ENCODE assay signal across 29 cellular contexts in genomic region chr5:9537223-9538141, GRCh38. TPM values are rescaled to one million over a fixed set of nuclear protein-coding genes. Genes with fewer than 3 reads are reported as not detected.
A peak's percentile ranks its signal among the peaks of the same experiment; 100 is the strongest.
DNase-seq lines count a peak whose midpoint lies in the region; ATAC-seq, FAIRE-seq and TF ChIP-seq lines count a peak whose summit lies in the region.
"Had no signal": no experiment of that assay in that cellular context is flagged by ENCODE, and none has a peak within 500 bp of the region (broad histone marks: within the 10 kb centered on the region; RNA-seq: fewer than 3 reads in every experiment).

No MANE protein-coding gene starts in this region.

- no peak overlapping the region for H3K9ac ChIP-seq in GM12878 (ENCODE audit: control insufficient read depth, insufficient read depth, low read length)
- H3K9ac ChIP-seq: SK-N-SH had no signal

- BruUV-seq in GM12878 (replicated peaks; lab: Mats Ljungman, UMichigan) = no TSS peak

- H3K79me2 ChIP-seq in GM12878 (ENCODE audit: control insufficient read depth, insufficient read depth, low read length) = no peaks in the 10 kb centered on the region

- DNase-seq in left ventricle myocardium inferior (no peak), left cardiac atrium (no peak), GM12878 (ENCODE audit: low read depth, low spot score) (no peak), prostate gland (ENCODE audit: low spot score) (no peak), HCEC 1CT (no peak), NCI-H526 treated with DMSO at 0.1 percent for 48 hours (lab: John Stamatoyannopoulos, UW) (no peak)
- DNase-seq: activated CD4-positive, alpha-beta T cell treated with anti-CD3 and anti-CD28 coated beads for 1 hour; activated T-cell treated with anti-CD3 and anti-CD28 coated beads for 4 hours; anterior cingulate cortex; CD8-positive, alpha-beta T cell; DMS 273 treated with DMSO at 0.1 percent for 48 hours; foreskin melanocyte; GOT3; mucosa of descending colon; NCI-H1105 treated with DMSO at 0.1 percent for 48 hours; NCI-H2029 treated with DMSO at 0.1 percent for 48 hours; NCI-H748 treated with DMSO at 0.1 percent for 48 hours; ovary; retina; SK-N-SH; stimulated activated CD4-positive, alpha-beta T cell treated with anti-CD3 and anti-CD28 coated beads, Interleukin-2, amount 100 ng/mL, for 24 hours had no signal

- 16% methylated on average over 2 of the region's 2 CpGs for WGBS in GM12878 (ENCODE audit: insufficient coverage, insufficient replicate concordance, low lambda C conversion rate, missing lambda C conversion rate)
- WGBS in prostate gland = 73% methylated on average over 2 of the region's 2 CpGs

- TF ChIP-seq CTCF in left ventricle myocardium inferior (IDR thresholded peaks at IDR 0.05; ENCODE audit: borderline replicate concordance) = no peak
- TF ChIP-seq CTCF in GM12878 (IDR thresholded peaks at IDR 0.05 in 2 of 3, conservative IDR thresholded peaks at IDR 0.05 in 1 of 3; ENCODE audit: control insufficient read depth in 2 of 3, extremely low read depth in 1 of 3, insufficient read depth in 1 of 3, low read depth in 3 of 3, low read length in 3 of 3) = no peak
- TF ChIP-seq CTCF in prostate gland (IDR thresholded peaks at IDR 0.05) = no peak

- no peak overlapping the region for H3K4me2 ChIP-seq in GM12878 (ENCODE audit: control insufficient read depth, insufficient read depth)
- H3K4me2 ChIP-seq: SK-N-SH had no signal

- H3K4me3 ChIP-seq in left ventricle myocardium inferior (no peak overlapping the region), GM12878 (no peak overlapping the region), prostate gland (no peak overlapping the region)
- H3K4me3 ChIP-seq: coronary artery, mucosa of descending colon, ovary, tibial nerve had no signal

- H3K36me3 ChIP-seq in left ventricle myocardium inferior (no peaks in the 10 kb centered on the region), GM12878 (ENCODE audit: control insufficient read depth in 2 of 2, insufficient read depth in 2 of 2, low read length in 1 of 2) (no peaks in the 10 kb centered on the region), prostate gland (no peaks in the 10 kb centered on the region)
- H3K36me3 ChIP-seq: ovary, tibial nerve had no signal

- in situ Hi-C loops in GM12878 (cut with MboI) = loop anchor here (25.0 kb wide), 1 partner anchor 1625 kb away; no protein-coding TSS in a partner anchor

- H3K27me3 ChIP-seq in left ventricle myocardium inferior (ENCODE audit: low read depth) (no peaks in the 10 kb centered on the region), GM12878 (replicated peaks in 1 of 2; ENCODE audit: control insufficient read depth in 2 of 2, insufficient read depth in 2 of 2, low read length in 1 of 2) (no peaks in the 10 kb centered on the region), prostate gland (replicated peaks; ENCODE audit: insufficient read depth) (no peaks in the 10 kb centered on the region)
- H3K27me3 ChIP-seq: ovary, tibial nerve had no signal

- SMC1A ChIA-PET in GM12878 (lab: Charles Lee; ENCODE audit: uncharacterized antibody, unreplicated experiment) = no interaction called here

- TF ChIP-seq RAD21 in GM12878 (IDR thresholded peaks at IDR 0.05; ENCODE audit: insufficient read depth, low read depth, low read length) = no peak

- no peak for TF ChIP-seq POLR2A in GM12878 (IDR thresholded peaks at IDR 0.05; ENCODE audit: low read depth, low read length)
- TF ChIP-seq POLR2A in prostate gland (IDR thresholded peaks at IDR 0.05) = no peak

- RAD21 ChIA-PET in GM12878 (lab: Charles Lee; ENCODE audit: unreplicated experiment) = interaction anchor here (0.6 kb wide), 2 partner anchors 11 to 21 kb away, joined by 3 read pairs; no protein-coding TSS in a partner anchor

- CTCF ChIA-PET in GM12878 (lab: Yijun Ruan, JAX) = interaction anchor here (1.0 to 1.2 kb wide), 2 partner anchors 13 to 173 kb away, joined by 3 read pairs; no protein-coding TSS in a partner anchor

- no peak overlapping the region for H2AFZ ChIP-seq in GM12878 (ENCODE audit: control insufficient read depth, low read depth, low read length)

- ATAC-seq in left cardiac atrium = no peak
- peak; percentile 44 for ATAC-seq in HG02678 (IDR thresholded peaks at IDR 0.05; ENCODE audit: unreplicated experiment)
- ATAC-seq in GM12878 = peak; percentile 65
- no peak for ATAC-seq in GM21526 (IDR thresholded peaks at IDR 0.05; ENCODE audit: low FRiP score, unreplicated experiment)
- ATAC-seq: CD8-positive, alpha-beta T cell; esophagus mucosa; mucosa of descending colon; natural killer cell treated with Interleukin-12 subunit alpha and Interleukin-12 subunit beta and Interleukin-15 and Interleukin-18, amount 100 ng/mL, for 72 hours had no signal

- peaks cover 70% of the 10 kb centered on the region for H3K4me1 ChIP-seq in left ventricle myocardium inferior
- no peaks in the 10 kb centered on the region for H3K4me1 ChIP-seq in GM12878 (ENCODE audit: control insufficient read depth, insufficient read depth, low read length)
- no peaks in the 10 kb centered on the region for H3K4me1 ChIP-seq in prostate gland (replicated peaks)

- no peaks in the 10 kb centered on the region for H4K20me1 ChIP-seq in GM12878 (ENCODE audit: control insufficient read depth, insufficient read depth)

- H3K27ac ChIP-seq in left ventricle myocardium inferior (replicated peaks) (peak overlapping the region; percentile 80), GM12878 (ENCODE audit: control insufficient read depth, insufficient read depth) (no peak overlapping the region), prostate gland (peak overlapping the region; percentile 20 to 22)
- H3K27ac ChIP-seq: ovary, RWPE1, tibial nerve had no signal

- intact Hi-C loops in left ventricle myocardium inferior (cut with micrococcal nuclease) (no loop called here), left cardiac atrium (cut with DNase I) (loop anchor here in 1 of 2 donors (10.0 kb wide), 1 partner anchor 253 kb away; no protein-coding TSS in a partner anchor), GM12878 (cut with micrococcal nuclease; ENCODE audit: unreplicated experiment) (no loop called here), prostate gland (cut with DNase I) (loop anchor here (10.0 kb wide), 1 partner anchor 473 kb away; no protein-coding TSS in a partner anchor)

- POLR2A ChIA-PET in GM12878 (lab: Charles Lee) = no interaction called here

- TF ChIP-seq EP300 in GM12878 (IDR thresholded peaks at IDR 0.05; ENCODE audit: borderline replicate concordance in 1 of 2, control insufficient read depth in 1 of 2, low read depth in 2 of 2, low read length in 2 of 2) = no peak

- FAIRE-seq in GM12878 (lab: Jason Lieb, UNC) = no peak
- FAIRE-seq: G401.6 had no signal

- H3K9me3 ChIP-seq in left ventricle myocardium inferior (replicated peaks) (no peaks in the 10 kb centered on the region), GM12878 (replicated peaks; ENCODE audit: control insufficient read depth, insufficient read depth, low read length) (no peaks in the 10 kb centered on the region), prostate gland (no peaks in the 10 kb centered on the region)
- H3K9me3 ChIP-seq: mucosa of descending colon, ovary, SK-N-SH, tibial nerve had no signal

TF ChIP-seq in GM12878, 131 proteins besides CTCF, POLR2A, EP300 and RAD21:
- TF ChIP-seq CHD4 (IDR thresholded peaks at IDR 0.05) = no peak
- 0 out of 2 replicates have a peak, but pooled peaks have one; percentile 20 for TF ChIP-seq MTA2 (IDR thresholded peaks at IDR 0.05; ENCODE audit: low read depth)

RNA-seq across cellular contexts. Expression of gene SEMA5A, which starts 8.4 kb away (rescaled TPM):
- total RNA-seq in left ventricle myocardium inferior (43.2 TPM), left cardiac atrium (10 to 100 TPM; 16.2 to 19.7 TPM), GM12878 (2014; rRNA removed) (0.05 and 0.06 TPM in 2 replicates), GM12878 (2014; rRNA removed; fragmentation: Illumina TruSeq; extraction: Trizol) (0.13 and 0.28 TPM in 2 replicates), GM12878 (2021) (0.21 and 0.28 TPM in 2 replicates), prostate gland (10 to 100 TPM in 1 of 2 donors, 1 to 10 TPM in 1; 4.5 to 21.7 TPM)
- total RNA-seq in GM12878 (2013; cell fraction: nucleolus; rRNA removed) = 0.54 and 1.0 TPM in 2 replicates
- polyA plus RNA-seq in GM12878 (2011; ENCODE audit: low read depth) = 0.42 TPM
- polyA plus RNA-seq in GM12878 (2011; rRNA removed) (2.4 and 2.6 TPM in 2 replicates), GM12878 (2014; fragmentation: Illumina TruSeq; extraction: Trizol) (0.06 and 0.12 TPM in 2 replicates), GM12878 (2014; fragmentation: Nextera tagmentation; extraction: Ambion mirVana) (under 1 TPM; 0.03 to 0.04 TPM), GM12878 (2014; rRNA removed) (0.01 and 0.04 TPM in 2 replicates), GM12878 (2016; fragmentation: Nextera tagmentation; extraction: Ambion mirVana) (under 1 TPM in 1 of 2 experiments, not detected in 1; 0.09 TPM)
- 2.0 and 2.2 TPM in 2 replicates for polyA plus RNA-seq in GM12878 (2011; cell fraction: cytosol; rRNA removed)
- 1.7 and 1.8 TPM in 2 replicates for polyA plus RNA-seq in GM12878 (2011; cell fraction: nucleus; rRNA removed)
- polyA plus RNA-seq in GM12878 (2012) = 0.18 and 0.31 TPM in 2 replicates
- polyA minus RNA-seq in GM12878 (2011; rRNA and poly(A)+ RNA removed) = 4.0 and 4.2 TPM in 2 replicates
- 1.5 and 1.6 TPM in 2 replicates for polyA minus RNA-seq in GM12878 (2011; cell fraction: cytosol; rRNA and poly(A)+ RNA removed)
- polyA minus RNA-seq in GM12878 (2011; cell fraction: nucleus; rRNA and poly(A)+ RNA removed) = 2.5 and 4.3 TPM in 2 replicates
- total RNA-seq: natural killer cell treated with Interleukin-12 subunit alpha and Interleukin-12 subunit beta and Interleukin-15 and Interleukin-18, amount 100 ng/mL, for 72 hours had no signal

Comparison
In these comparisons a context has a peak if more than half of its experiments do, and no peak if none do; other contexts are left out.
1. ATAC-seq: peak in HG02678 (single experiment) and GM12878 (single experiment); none in left cardiac atrium (0 of 2) and GM21526 (single experiment).